8 cellular contexts compared by ENCODE assay signal in the genomic region with DNA sequence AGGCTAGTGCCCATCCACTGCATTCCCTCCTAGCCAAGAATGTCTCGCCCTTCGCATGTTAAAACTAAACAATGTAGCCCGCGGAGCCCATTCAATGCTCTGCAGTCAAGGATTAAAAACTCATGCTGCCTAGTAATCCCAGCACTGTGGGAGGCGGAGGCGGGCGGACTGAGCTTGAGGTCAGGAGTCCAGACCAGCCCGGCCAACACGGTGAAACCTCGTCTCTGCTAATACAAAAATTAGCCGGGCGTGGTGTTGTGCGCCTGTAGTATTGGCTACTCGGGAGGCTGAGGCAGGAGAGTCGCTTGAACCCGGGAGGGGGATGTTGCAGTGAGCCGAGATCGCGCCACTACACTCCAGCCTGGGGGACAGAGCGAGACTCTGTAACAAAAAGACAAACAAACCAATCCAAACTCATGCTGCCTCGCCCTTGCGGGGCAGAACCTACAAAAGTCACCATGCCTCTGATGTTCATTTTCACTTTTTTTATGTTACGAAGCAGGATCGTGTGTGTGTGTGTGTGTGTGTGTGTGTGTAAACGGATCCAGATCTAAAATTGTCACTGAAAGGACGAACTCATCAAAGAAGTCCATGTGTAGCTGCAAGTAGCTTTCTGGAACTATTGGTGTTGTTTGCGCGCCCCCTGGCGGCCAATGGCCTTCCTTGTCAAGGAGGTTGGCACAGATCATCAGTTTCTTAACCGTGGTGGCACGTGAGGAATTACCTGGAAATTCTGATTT. TPM values are rescaled to one million over a fixed set of nuclear protein-coding genes. Genes with fewer than 3 reads are reported as not detected.
DNase-seq lines count a peak whose midpoint lies in the region; ATAC-seq and TF ChIP-seq lines count a peak whose summit lies in the region.

No MANE protein-coding gene starts in this region.

- H3K4me3 ChIP-seq in HEK293 (ENCODE audit: low read depth, low read length) = peak overlapping the region; percentile 3
- H3K4me3 ChIP-seq in coronary artery = peak overlapping the region; percentile 60

- H3K9me3 ChIP-seq in HEK293 (ENCODE audit: control insufficient read depth, insufficient read depth, low read depth, low read length) = no peaks in the 10 kb centered on the region

- intact Hi-C loops in left colon (cut with DNase I, micrococcal nuclease) = loop anchor here (5.0 to 10.0 kb wide), 3 partner anchors 91 to 321 kb away; no protein-coding TSS in a partner anchor

- peak; percentile 96 for ATAC-seq in left colon
- ATAC-seq in HG03378 (IDR thresholded peaks at IDR 0.05; ENCODE audit: unreplicated experiment) = no peak

- peak; percentile 98 for TF ChIP-seq CTCF in HEK293 (tag by site-specific recombination; IDR thresholded peaks at IDR 0.05)
- TF ChIP-seq CTCF in coronary artery (IDR thresholded peaks at IDR 0.05) = peak; percentile 87

- POLR2A ChIA-PET in HEK293 (lab: Yijun Ruan, JAX) = interaction anchor here (0.6 to 1.6 kb wide), 7 partner anchors 9 to 322 kb away, joined by 3 to 6 read pairs (median 5); partner anchors contain the start of gene ANP32A

- peak; percentile 67 to 72 for DNase-seq in AML-193 (lab: John Stamatoyannopoulos, UW)
- peak; percentile 51 for DNase-seq in NCI-H510A treated with DMSO at 0.1 percent for 48 hours (lab: John Stamatoyannopoulos, UW)
- DNase-seq in activated CD4-positive, alpha-beta T cell treated with anti-CD3 and anti-CD28 coated beads for 48 hours = peak; percentile 95
- DNase-seq in coronary artery (ENCODE audit: low spot score) = peak; percentile 89
- DNase-seq in left colon = peak; percentile 77 to 95
- peak; percentile 85 to 91 for DNase-seq in stimulated activated CD4-positive, alpha-beta T cell treated with anti-CD3 and anti-CD28 coated beads, Interleukin-1b, Interleukin-23, amount 100 ng/mL, for 1 hour (ENCODE audit: low read depth in 2 of 2)

- H3K36me3 ChIP-seq in HEK293 (ENCODE audit: control insufficient read depth in 2 of 2, insufficient read depth in 1 of 2, low read length in 2 of 2) = no peaks in the 10 kb centered on the region

- H3K4me1 ChIP-seq in HEK293 (ENCODE audit: control insufficient read depth, insufficient read depth, low read length) = no peaks in the 10 kb centered on the region

- CTCF ChIA-PET in HEK293 (lab: Yijun Ruan, JAX) = interaction anchor here (0.6 to 4.6 kb wide), 90 partner anchors 8 to 1339 kb away, joined by 3 to 74 read pairs (median 4); no protein-coding TSS in a partner anchor

- no peak overlapping the region for H3K27ac ChIP-seq in HEK293 (ENCODE audit: extremely low read depth, low read depth, low read length)
- no peak overlapping the region for H3K27ac ChIP-seq in coronary artery

TF ChIP-seq in HEK293, 187 proteins besides CTCF, POLR2A, EP300 and RAD21 (continues in another document):
- no peak for TF ChIP-seq ZFP41 (tag by site-specific recombination; IDR thresholded peaks at IDR 0.05; ENCODE audit: borderline replicate concordance)
- TF ChIP-seq KLF1 (tag by site-specific recombination; IDR thresholded peaks at IDR 0.05) = no peak
- peak; percentile 19; the same call in 1 of the 2 replicates for TF ChIP-seq ZNF843 (tag by site-specific recombination; IDR thresholded peaks at IDR 0.05)
- no peak for TF ChIP-seq SALL2 (tag by site-specific recombination; IDR thresholded peaks at IDR 0.05; ENCODE audit: borderline replicate concordance)
- 0 out of 2 replicates have a peak, but pooled peaks have one; percentile 60 for TF ChIP-seq KLF8 (tag by site-specific recombination; IDR thresholded peaks at IDR 0.05)
- TF ChIP-seq ZNF623 (tag by site-specific recombination; IDR thresholded peaks at IDR 0.05) = no peak
- no peak for TF ChIP-seq ZFP3 (tag by site-specific recombination; IDR thresholded peaks at IDR 0.05; ENCODE audit: low read depth)
- peak; percentile 96 for TF ChIP-seq ZNF660 (tag by site-specific recombination; IDR thresholded peaks at IDR 0.05)
- peak; percentile 80 for TF ChIP-seq ZFP69B (tag by site-specific recombination; IDR thresholded peaks at IDR 0.05)
- peak; percentile 99 for TF ChIP-seq ZNF600 (tag by site-specific recombination; IDR thresholded peaks at IDR 0.05)
- TF ChIP-seq ZNF747 (tag by site-specific recombination; IDR thresholded peaks at IDR 0.05) = no peak
- TF ChIP-seq ZNF354C (tag by site-specific recombination; IDR thresholded peaks at IDR 0.05; ENCODE audit: borderline replicate concordance, low read depth) = no peak
- peak; percentile 23; the same call in 1 of the 2 replicates for TF ChIP-seq TRIM28 (IDR thresholded peaks at IDR 0.05; ENCODE audit: borderline replicate concordance, low read length)
- 0 out of 2 replicates have a peak, but pooled peaks have one; percentile 27 for TF ChIP-seq ZNF664 (tag by site-specific recombination; IDR thresholded peaks at IDR 0.05)
- TF ChIP-seq ZNF529 (tag by site-specific recombination; IDR thresholded peaks at IDR 0.05; ENCODE audit: insufficient replicate concordance) = no peak
- TF ChIP-seq ZNF707 (tag by site-specific recombination; IDR thresholded peaks at IDR 0.05) = no peak
- TF ChIP-seq ZNF624 (tag by site-specific recombination; IDR thresholded peaks at IDR 0.05) = no peak
- peak; percentile 80; the same call in 1 of the 2 replicates for TF ChIP-seq ZNF280D (tag by site-specific recombination; IDR thresholded peaks at IDR 0.05)
- TF ChIP-seq MEIS1 (CRISPR knock-in tag; IDR thresholded peaks at IDR 0.05; ENCODE audit: borderline replicate concordance) = no peak
- no peak for TF ChIP-seq ZNF140 (tag by site-specific recombination; IDR thresholded peaks at IDR 0.05)
- peak; percentile 12; the same call in 1 of the 2 replicates for TF ChIP-seq KLF16 (tag by site-specific recombination; IDR thresholded peaks at IDR 0.05)
- 0 out of 2 replicates have a peak, but pooled peaks have one; percentile 69 for TF ChIP-seq ZNF394 (tag by site-specific recombination; IDR thresholded peaks at IDR 0.05; ENCODE audit: borderline replicate concordance)
- TF ChIP-seq ZXDB (tag by site-specific recombination; IDR thresholded peaks at IDR 0.05) = peak; percentile 80
- peak; percentile 95 for TF ChIP-seq PRDM10 (tag by site-specific recombination; IDR thresholded peaks at IDR 0.05)

RNA-seq across cellular contexts. Expression of gene SPESP1, which starts 54.8 kb away (rescaled TPM):
- 1 to 10 TPM in 1 of 2 donors, under 1 TPM in 1; 0.70 to 4.8 TPM for total RNA-seq in left colon

RNA-seq across cellular contexts. Expression of gene ANP32A, which starts 54.9 kb away (rescaled TPM):
- 100 to 1,000 TPM in 1 of 2 donors, 10 to 100 TPM in 1; 91.9 to 122 TPM for total RNA-seq in left colon
